Comparison of ENCODE assay signal across 34 cellular contexts in the genomic region with DNA sequence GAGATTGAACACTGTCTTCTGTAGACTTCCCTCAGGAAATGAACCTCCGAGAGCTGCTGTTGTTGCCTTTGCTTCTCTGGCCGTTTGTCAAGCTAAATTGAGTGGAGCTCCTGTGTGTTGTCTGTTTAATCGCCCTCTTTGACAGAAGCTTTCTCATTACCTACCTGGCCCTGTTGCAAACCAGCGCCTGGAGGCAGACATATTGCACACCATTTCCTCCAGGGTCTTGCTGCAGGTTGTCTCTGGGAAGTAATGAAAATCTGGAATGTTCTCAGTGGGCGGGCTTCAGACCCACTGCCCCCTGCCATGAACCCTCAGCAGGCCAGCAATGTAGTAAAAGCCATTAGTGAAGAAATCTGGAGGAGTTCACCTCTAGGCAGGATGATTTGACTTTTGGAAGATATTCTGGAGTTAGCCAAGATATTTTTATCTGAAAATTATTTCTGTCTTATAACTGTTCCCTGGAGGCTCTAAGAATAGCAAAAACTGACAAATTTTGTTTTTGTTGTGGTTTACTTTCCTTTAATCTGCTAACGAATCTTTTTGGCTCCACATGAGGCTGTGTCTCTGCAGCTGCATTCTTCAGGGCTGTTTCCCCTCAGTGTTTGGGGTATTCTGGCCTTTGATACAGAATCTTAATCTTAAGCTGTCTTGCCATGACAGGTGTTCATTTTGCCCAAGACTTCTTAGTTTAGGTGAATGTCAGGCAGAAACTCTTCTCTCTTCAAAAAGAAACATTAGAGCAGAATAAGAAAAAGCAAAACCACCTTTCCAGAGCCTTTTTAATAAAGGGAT.
DNase-seq lines count a peak whose midpoint lies in the region; ATAC-seq and TF ChIP-seq lines count a peak whose summit lies in the region.
"Had no signal": no experiment of that assay in that cellular context is flagged by ENCODE, and none has a peak within 500 bp of the region (broad histone marks: within the 10 kb centered on the region; RNA-seq: fewer than 3 reads in every experiment).

No MANE protein-coding gene starts in this region.

- peak overlapping the region; percentile 12 for H3K27ac Mint-ChIP-seq in T-helper 2 cell treated with Interferon-gamma antibody and Interleukin-4, amounts not matched to agents 5 μg/mL and 100 μg/mL, for 36 hours
- 0 out of 2 replicates have a peak overlapping the region, but pooled peaks have one; percentile 41 for H3K27ac Mint-ChIP-seq in WTC11
- H3K27ac Mint-ChIP-seq in nephron progenitor cell, result peak overlapping the region; percentile 47
- H3K27ac Mint-ChIP-seq: activated CD4-positive, alpha-beta T cell treated with anti-CD3 and anti-CD28 coated beads for 36 hours; activated naive CD4-positive, alpha-beta T cell treated with anti-CD3 and anti-CD28 coated beads, Interleukin-2, amount 10 ng/mL, durations not matched to agents 7 days and 5 days; activated T-helper 17 cell treated with anti-CD3 and anti-CD28 coated beads, Interleukin-2, amount 50 U/mL, for 72 hours; HFFc6 had no signal

- ATAC-seq in WTC11 (peak; percentile 44), right lobe of liver (no peak), HG02642 (IDR thresholded peaks at IDR 0.05; ENCODE audit: poor library complexity, unreplicated experiment) (no peak)
- ATAC-seq: activated CD4-positive, alpha-beta T cell treated with anti-CD3 and anti-CD28 coated beads for 36 hours; activated T-helper 17 cell treated with anti-CD3 and anti-CD28 coated beads, Interleukin-2, amount 50 U/mL, for 72 hours; heart left ventricle; lower lobe of right lung; Panc1; pancreas; right cardiac atrium had no signal

- H3K4me1 Mint-ChIP-seq in T-helper 2 cell treated with Interferon-gamma antibody and Interleukin-4, amounts not matched to agents 5 μg/mL and 100 μg/mL, for 36 hours (ENCODE audit: low read depth), result peaks cover 2% of the 10 kb centered on the region
- peaks cover 7% of the 10 kb centered on the region for H3K4me1 Mint-ChIP-seq in WTC11
- H3K4me1 Mint-ChIP-seq in nephron progenitor cell, result peaks cover 10% of the 10 kb centered on the region
- H3K4me1 Mint-ChIP-seq: activated CD4-positive, alpha-beta T cell treated with anti-CD3 and anti-CD28 coated beads for 36 hours; activated naive CD4-positive, alpha-beta T cell treated with anti-CD3 and anti-CD28 coated beads, Interleukin-2, amount 10 ng/mL, durations not matched to agents 7 days and 5 days; activated T-helper 17 cell treated with anti-CD3 and anti-CD28 coated beads, Interleukin-2, amount 50 U/mL, for 72 hours; neural crest cell had no signal

- 72% methylated on average over 4 of the region's 6 CpGs for WGBS in right lobe of liver (ENCODE audit: insufficient coverage, low coverage, low lambda C conversion rate, missing lambda C conversion rate)

- H3K9me3 Mint-ChIP-seq in T-helper 2 cell treated with Interferon-gamma antibody and Interleukin-4, amounts not matched to agents 5 μg/mL and 100 μg/mL, for 36 hours, result no peaks in the 10 kb centered on the region
- H3K9me3 Mint-ChIP-seq in WTC11 (no peaks in the 10 kb centered on the region), nephron progenitor cell (no peaks in the 10 kb centered on the region)
- H3K9me3 Mint-ChIP-seq: activated naive CD4-positive, alpha-beta T cell treated with anti-CD3 and anti-CD28 coated beads, Interleukin-2, amount 10 ng/mL, durations not matched to agents 7 days and 5 days; activated T-helper 17 cell treated with anti-CD3 and anti-CD28 coated beads, Interleukin-2, amount 50 U/mL, for 72 hours; HFFc6; neural crest cell had no signal

- intact Hi-C loops in right lobe of liver (cut with DNase I), result no loop called here

- no peak overlapping the region for H3K4me3 ChIP-seq in right lobe of liver
- H3K4me3 ChIP-seq: adrenal gland, esophagus muscularis mucosa, heart left ventricle, lower lobe of right lung, pancreas, transverse colon had no signal

- DNase-seq in T-helper 2 cell treated with Interferon-gamma antibody and Interleukin-4, amounts not matched to agents 5 μg/mL and 100 μg/mL, for 36 hours (ENCODE audit: low spot score), result no peak
- no peak for DNase-seq in T-helper 2 cell
- no peak for DNase-seq in WTC11 (ENCODE audit: low spot score)
- no peak for DNase-seq in nephron progenitor cell
- no peak for DNase-seq in NCI-H187 (lab: John Stamatoyannopoulos, UW)
- no peak for DNase-seq in right lobe of liver
- DNase-seq in middle frontal gyrus (ENCODE audit: extremely low spot score, low spot score), result no peak
- DNase-seq: 8988T; activated CD4-positive, alpha-beta T cell treated with anti-CD3 and anti-CD28 coated beads for 36 hours; activated naive CD4-positive, alpha-beta T cell treated with anti-CD3 and anti-CD28 coated beads, Interleukin-2, amount 10 ng/mL, durations not matched to agents 7 days and 5 days; adrenal gland; dermis blood vessel endothelial cell; foreskin fibroblast; GF-D8; heart left ventricle; HFFc6; KBM-7; kidney; lower lobe of right lung; NCI-H1417 treated with DMSO at 0.1 percent for 48 hours; NCI-H2081; NCI-H524 treated with DMSO at 0.1 percent for 48 hours; pancreas; right cardiac atrium; SHP77; stimulated activated CD4-positive, alpha-beta T cell treated with anti-CD3 and anti-CD28 coated beads, Interleukin-1b, Interleukin-23, amount 100 ng/mL, for 48 hours; stimulated activated CD8-positive, alpha-beta memory T cell treated with anti-CD3 and anti-CD28 coated beads, Interleukin-4, amount 100 ng/mL, for 48 hours; T-helper 9 cell; transverse colon had no signal

- TF ChIP-seq CTCF in WTC11 (IDR thresholded peaks at IDR 0.05), result no peak
- no peak for TF ChIP-seq CTCF in nephron progenitor cell (IDR thresholded peaks at IDR 0.05)
- no peak for TF ChIP-seq CTCF in right lobe of liver (IDR thresholded peaks at IDR 0.05)

- no peak for TF ChIP-seq POLR2A in right lobe of liver (IDR thresholded peaks at IDR 0.05)

- H3K9me3 ChIP-seq in right lobe of liver, result no peaks in the 10 kb centered on the region
- H3K9me3 ChIP-seq: adrenal gland, esophagus muscularis mucosa, heart left ventricle, lower lobe of right lung, pancreas, transverse colon had no signal

- H3K27ac ChIP-seq in right lobe of liver, result no peak overlapping the region
- H3K27ac ChIP-seq: adrenal gland, esophagus muscularis mucosa, heart left ventricle, lower lobe of right lung, pancreas, transverse colon had no signal

- no peaks in the 10 kb centered on the region for H3K36me3 ChIP-seq in right lobe of liver
- H3K36me3 ChIP-seq: adrenal gland, esophagus muscularis mucosa, heart left ventricle, lower lobe of right lung, pancreas, transverse colon had no signal

- POLR2A ChIA-PET in WTC11 (lab: Charles Lee), result no interaction called here

- H3K27me3 ChIP-seq in right lobe of liver, result no peaks in the 10 kb centered on the region
- H3K27me3 ChIP-seq: adrenal gland, esophagus muscularis mucosa, heart left ventricle, pancreas, transverse colon had no signal

- H3K4me1 ChIP-seq in right lobe of liver, result no peaks in the 10 kb centered on the region
- H3K4me1 ChIP-seq: esophagus muscularis mucosa, lower lobe of right lung, pancreas had no signal

- H3K27me3 Mint-ChIP-seq in T-helper 2 cell treated with Interferon-gamma antibody and Interleukin-4, amounts not matched to agents 5 μg/mL and 100 μg/mL, for 36 hours (ENCODE audit: low read depth), result peaks cover 3% of the 10 kb centered on the region
- H3K27me3 Mint-ChIP-seq in WTC11 (ENCODE audit: low read depth) (no peaks in the 10 kb centered on the region), nephron progenitor cell (ENCODE audit: low read depth, poor library complexity) (no peaks in the 10 kb centered on the region)
- H3K27me3 Mint-ChIP-seq: activated CD4-positive, alpha-beta T cell treated with anti-CD3 and anti-CD28 coated beads for 36 hours; activated T-helper 17 cell treated with anti-CD3 and anti-CD28 coated beads, Interleukin-2, amount 50 U/mL, for 72 hours had no signal

- CTCF ChIA-PET in WTC11 (lab: Charles Lee), result interaction anchor here (0.6 to 4.0 kb wide), 2 partner anchors 12 to 17 kb away, joined by 4 to 30 read pairs; no protein-coding TSS in a partner anchor

- H3K4me3 Mint-ChIP-seq in T-helper 2 cell treated with Interferon-gamma antibody and Interleukin-4, amounts not matched to agents 5 μg/mL and 100 μg/mL, for 36 hours, result no peak overlapping the region
- H3K4me3 Mint-ChIP-seq in WTC11, result no peak overlapping the region
- no peak overlapping the region for H3K4me3 Mint-ChIP-seq in nephron progenitor cell
- H3K4me3 Mint-ChIP-seq: activated CD4-positive, alpha-beta T cell treated with anti-CD3 and anti-CD28 coated beads for 36 hours; activated naive CD4-positive, alpha-beta T cell treated with anti-CD3 and anti-CD28 coated beads, Interleukin-2, amount 10 ng/mL, durations not matched to agents 7 days and 5 days; activated T-helper 17 cell treated with anti-CD3 and anti-CD28 coated beads, Interleukin-2, amount 50 U/mL, for 72 hours; HFFc6; neural crest cell had no signal

- no peaks in the 10 kb centered on the region for H3K36me3 Mint-ChIP-seq in T-helper 2 cell treated with Interferon-gamma antibody and Interleukin-4, amounts not matched to agents 5 μg/mL and 100 μg/mL, for 36 hours (ENCODE audit: low read depth)
- H3K36me3 Mint-ChIP-seq in WTC11 (no peaks in the 10 kb centered on the region), nephron progenitor cell (ENCODE audit: low read depth) (no peaks in the 10 kb centered on the region)
- H3K36me3 Mint-ChIP-seq: activated naive CD4-positive, alpha-beta T cell treated with anti-CD3 and anti-CD28 coated beads, Interleukin-2, amount 10 ng/mL, durations not matched to agents 7 days and 5 days had no signal

TF ChIP-seq in WTC11, 78 proteins besides CTCF, POLR2A, EP300 and RAD21 (continues in another document):
- TF ChIP-seq IRF1 (CRISPR knock-in tag; IDR thresholded peaks at IDR 0.05) (no peak), ATF6 (CRISPR knock-in tag; IDR thresholded peaks at IDR 0.05) (no peak)
